In the genomic region with DNA sequence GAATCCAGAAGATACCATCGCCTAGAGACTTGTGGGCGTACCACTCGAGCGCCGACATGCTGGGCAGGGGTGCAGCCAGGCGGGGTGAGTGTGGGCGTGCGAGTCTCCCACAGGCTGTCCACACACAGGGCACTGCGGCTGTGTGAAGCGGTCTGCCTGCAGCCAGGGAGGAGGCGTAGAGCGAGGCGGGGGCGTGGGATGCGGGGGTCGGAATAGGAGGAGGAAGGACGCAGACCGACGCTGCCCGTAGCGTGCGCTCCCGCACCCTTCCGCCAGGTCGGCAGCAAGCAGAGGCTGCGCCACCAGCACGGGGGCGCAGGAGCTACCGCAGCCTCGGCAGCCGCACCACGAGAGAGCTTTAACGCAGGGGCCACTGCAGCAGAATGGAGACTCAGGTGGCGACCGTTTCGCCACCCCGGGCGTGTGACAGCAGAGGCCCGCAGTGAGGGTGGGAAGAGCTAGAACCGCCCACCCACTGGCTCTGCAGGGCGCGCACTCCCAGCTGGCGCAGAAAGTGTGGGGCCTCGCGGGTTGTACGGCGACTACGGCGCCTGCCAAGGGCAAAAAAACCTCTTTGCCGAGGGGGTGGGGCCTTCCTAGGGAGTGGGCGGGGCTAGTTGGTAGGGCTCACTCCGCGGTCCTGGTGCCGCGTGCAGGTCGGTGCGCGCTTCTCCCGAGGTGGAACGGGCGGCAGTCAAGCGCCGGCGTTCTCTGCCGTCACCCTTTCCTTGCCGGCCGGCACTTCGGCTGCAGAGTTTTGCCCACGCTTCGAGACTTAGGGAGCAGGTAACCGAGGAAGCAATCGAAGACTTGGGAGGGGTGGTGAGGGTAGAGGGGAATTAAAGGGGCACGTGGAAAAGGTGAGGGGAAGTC, we compare ENCODE assay signal across 8 cellular contexts. TPM values are rescaled to one million over a fixed set of nuclear protein-coding genes. Genes with fewer than 3 reads are reported as not detected.
DNase-seq lines count a peak whose midpoint lies in the region; ATAC-seq and TF ChIP-seq lines count a peak whose summit lies in the region.

A gene (minus strand): TSS at position 537 of the 873 bp plus-strand sequence. CDS start 479 bp downstream, at position 58.
A gene with protein sequence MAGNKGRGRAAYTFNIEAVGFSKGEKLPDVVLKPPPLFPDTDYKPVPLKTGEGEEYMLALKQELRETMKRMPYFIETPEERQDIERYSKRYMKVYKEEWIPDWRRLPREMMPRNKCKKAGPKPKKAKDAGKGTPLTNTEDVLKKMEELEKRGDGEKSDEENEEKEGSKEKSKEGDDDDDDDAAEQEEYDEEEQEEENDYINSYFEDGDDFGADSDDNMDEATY (plus strand): TSS at position 630 of the 873 bp plus-strand sequence. CDS start 10,704 bp downstream, outside the sequence.

- H3K27me3 ChIP-seq in endodermal cell (ENCODE audit: control insufficient read depth, insufficient read depth, low read length, poor library complexity, severe bottlenecking): no peaks in the 10 kb centered on the region

- no peaks in the 10 kb centered on the region for H3K36me3 ChIP-seq in endodermal cell (ENCODE audit: control insufficient read depth, insufficient read depth, low read length)

- ATAC-seq in GM21360 (IDR thresholded peaks at IDR 0.05; ENCODE audit: unreplicated experiment): peak; percentile 76

- H3K36me3 Mint-ChIP-seq in endodermal cell (ENCODE audit: low read depth) (no peaks in the 10 kb centered on the region), mesothelial cell of epicardium (peaks cover under 1% of the 10 kb centered on the region)

- H3K4me3 Mint-ChIP-seq in endodermal cell (peak within 1 kb of the TSS; percentile 85), mesothelial cell of epicardium (peak within 1 kb of the TSS; percentile 93)

- WGBS in endodermal cell (ENCODE audit: insufficient coverage in 1 of 2, insufficient read length in 1 of 2), 2 experiments: 0% methylated on average over 23 to 73 of the region's 73 CpGs

- peak within 1 kb of the TSS; percentile 57 for H3K9ac ChIP-seq in endodermal cell (ENCODE audit: extremely low read depth, low read length, poor library complexity, severe bottlenecking)

- H3K27ac ChIP-seq in endodermal cell (ENCODE audit: low read depth, low read length): peak within 1 kb of the TSS; percentile 26

- H3K27me3 Mint-ChIP-seq in endodermal cell (ENCODE audit: insufficient read depth): no peaks in the 10 kb centered on the region
- peaks cover 5% of the 10 kb centered on the region for H3K27me3 Mint-ChIP-seq in mesothelial cell of epicardium (ENCODE audit: low read depth)

- peak; percentile 81 for TF ChIP-seq CTCF in endodermal cell (conservative IDR thresholded peaks at IDR 0.05)
- TF ChIP-seq CTCF in mesothelial cell of epicardium (IDR thresholded peaks at IDR 0.05; ENCODE audit: unreplicated experiment): peak; percentile 43

- peaks cover 7% of the 10 kb centered on the region for H3K4me1 ChIP-seq in endodermal cell (ENCODE audit: control insufficient read depth, insufficient read depth, low read length)

- in situ Hi-C loops in Caki2 (cut with HindIII; ENCODE audit: low pct_unique_long_range_greater_than_20kb, low sequenced_read_pairs): no loop called here

- H3K4me1 Mint-ChIP-seq in endodermal cell: peaks cover 47% of the 10 kb centered on the region
- peaks cover 26% of the 10 kb centered on the region for H3K4me1 Mint-ChIP-seq in mesothelial cell of epicardium

- DNase-seq in Caki2 (ENCODE audit: low read depth) (peak; percentile 91), HT-29 (ENCODE audit: low spot score) (peak; percentile 94), NOMO-1 treated with DMSO at 0.1 percent for 48 hours (lab: John Stamatoyannopoulos, UW; ENCODE audit: unreplicated experiment) (peak; percentile 85), endodermal cell (peak; percentile 98), mesothelial cell of epicardium (ENCODE audit: low spot score in 2 of 2, unreplicated experiment in 2 of 2) (peak; percentile 81 to 92)
- DNase-seq in activated CD8-positive, alpha-beta memory T cell treated with anti-CD3 and anti-CD28 coated beads, Interleukin-2, amount 50 U/mL, for 1 hour (ENCODE audit: extremely low read depth): peak; percentile 79
- peak; percentile 86 to 90 for DNase-seq in stimulated activated CD8-positive, alpha-beta memory T cell treated with anti-CD3 and anti-CD28 coated beads, Interleukin-15, amount 100 ng/mL, for 4 hours (ENCODE audit: low read depth in 2 of 2)

- peak within 1 kb of the TSS; percentile 89 for H3K4me3 ChIP-seq in endodermal cell (ENCODE audit: low read length)

- no peaks in the 10 kb centered on the region for H3K9me3 Mint-ChIP-seq in endodermal cell
- peaks cover 1% of the 10 kb centered on the region for H3K9me3 Mint-ChIP-seq in mesothelial cell of epicardium

- no peaks in the 10 kb centered on the region for H3K9me3 ChIP-seq in endodermal cell (ENCODE audit: control insufficient read depth, low read length)

- peak within 1 kb of the TSS; percentile 90 for H3K27ac Mint-ChIP-seq in endodermal cell
- H3K27ac Mint-ChIP-seq in mesothelial cell of epicardium: peak within 1 kb of the TSS; percentile 91

RNA-seq across cellular contexts. Expression of the first gene that starts in this region (rescaled TPM):
- total RNA-seq in Caki2 (2014; rRNA removed; shearing (Covaris generic); ENCODE audit: low replicate concordance): 2.1 and 3.7 TPM in 2 replicates
- total RNA-seq in HT-29 (2014; rRNA removed; shearing (Covaris generic)): 4.0 and 5.2 TPM in 2 replicates
- 1 to 10 TPM; 3.5 to 5.0 TPM for total RNA-seq in endodermal cell
- 4.5 TPM for polyA plus RNA-seq in endodermal cell (2013, experiment 1 of 2)
- 4.4 TPM for polyA plus RNA-seq in endodermal cell (2013, experiment 2 of 2)
- total RNA-seq in mesothelial cell of epicardium: 5.0 to 5.2 TPM (median 5.1 TPM) in 3 replicates

RNA-seq across cellular contexts. Expression of the second gene that starts in this region (rescaled TPM):
- total RNA-seq in Caki2 (2014; rRNA removed; shearing (Covaris generic); ENCODE audit: low replicate concordance): 2.3 and 5.7 TPM in 2 replicates
- total RNA-seq in HT-29 (2014; rRNA removed; shearing (Covaris generic)): 3.7 and 4.0 TPM in 2 replicates
- total RNA-seq in endodermal cell: 10 to 100 TPM in 1 of 2 donors, 1 to 10 TPM in 1; 6.3 to 16.4 TPM
- 9.6 TPM for polyA plus RNA-seq in endodermal cell (2013, experiment 1 of 2)
- 7.3 TPM for polyA plus RNA-seq in endodermal cell (2013, experiment 2 of 2)
- total RNA-seq in mesothelial cell of epicardium: 1.6 to 2.1 TPM (median 1.7 TPM) in 3 replicates

Comparison
In these comparisons a context has a peak if more than half of its experiments do, and no peak if none do; other contexts are left out.
1. Peak in every context shown above with its lines: DNase-seq, ATAC-seq, H3K4me3 ChIP-seq and H3K27ac ChIP-seq.